In the genomic region with DNA sequence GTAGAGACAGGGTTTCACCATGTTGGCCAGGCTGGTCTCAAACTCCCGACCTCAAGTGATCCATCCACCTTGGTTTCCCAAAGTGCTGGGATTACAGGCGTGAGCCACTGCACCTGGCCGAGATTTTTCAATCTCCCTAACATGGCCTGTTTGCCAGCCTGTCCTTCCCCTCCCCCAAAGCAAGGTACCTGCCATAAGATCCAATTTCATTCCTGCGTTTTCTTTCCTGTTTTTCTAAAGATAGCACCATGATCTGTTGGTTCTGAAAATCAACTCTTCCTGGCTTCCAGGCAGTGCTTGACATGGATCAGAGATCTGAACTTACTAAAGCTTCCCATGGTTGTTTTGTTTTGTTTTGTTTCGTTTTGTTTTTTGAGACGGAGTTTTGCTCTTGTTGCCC, we compare ENCODE assay signal across 1 cellular context.
TF ChIP-seq lines count a peak whose summit lies in the region.

No MANE protein-coding gene starts in this region.

TF ChIP-seq in SK-N-SH, 30 proteins besides CTCF, POLR2A, EP300 and RAD21 (continued from another document):
- TF ChIP-seq, protein P1, sequence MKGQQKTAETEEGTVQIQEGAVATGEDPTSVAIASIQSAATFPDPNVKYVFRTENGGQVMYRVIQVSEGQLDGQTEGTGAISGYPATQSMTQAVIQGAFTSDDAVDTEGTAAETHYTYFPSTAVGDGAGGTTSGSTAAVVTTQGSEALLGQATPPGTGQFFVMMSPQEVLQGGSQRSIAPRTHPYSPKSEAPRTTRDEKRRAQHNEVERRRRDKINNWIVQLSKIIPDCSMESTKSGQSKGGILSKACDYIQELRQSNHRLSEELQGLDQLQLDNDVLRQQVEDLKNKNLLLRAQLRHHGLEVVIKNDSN (IDR thresholded peaks at IDR 0.05; ENCODE audit: borderline replicate concordance, low read depth): no peak
- no peak for TF ChIP-seq CHD2 (IDR thresholded peaks at IDR 0.05; ENCODE audit: low read length, partially characterized antibody)
- TF ChIP-seq GATA2 (CRISPR knock-in tag; IDR thresholded peaks at IDR 0.05): no peak
- TF ChIP-seq NRF1 (IDR thresholded peaks at IDR 0.05; ENCODE audit: low read depth, low read length): no peak
- no peak for TF ChIP-seq JUND (IDR thresholded peaks at IDR 0.05)
- no peak for TF ChIP-seq SMC3 (IDR thresholded peaks at IDR 0.05; ENCODE audit: low read depth, low read length)
- no peak for TF ChIP-seq RCOR1 (IDR thresholded peaks at IDR 0.05; ENCODE audit: low read length)
